ENCODE assay signal across 28 cellular contexts in genomic region chr1:238281418-238281817, GRCh38.
A peak's percentile ranks its signal among the peaks of the same experiment; 100 is the strongest.
DNase-seq lines count a peak whose midpoint lies in the region; ATAC-seq, FAIRE-seq and TF ChIP-seq lines count a peak whose summit lies in the region.
"Had no signal": no experiment of that assay in that cellular context is flagged by ENCODE, and none has a peak within 500 bp of the region (broad histone marks: within the 10 kb centered on the region; RNA-seq: fewer than 3 reads in every experiment).

No MANE protein-coding gene starts in this region.

- no peak for ATAC-seq in HG02798 (IDR thresholded peaks at IDR 0.05; ENCODE audit: poor library complexity, unreplicated experiment)
- ATAC-seq: activated CD8-positive, alpha-beta T cell treated with anti-CD3 and anti-CD28 coated beads for 36 hours; gastrocnemius medialis; left colon; natural killer cell treated with Interleukin-12 subunit alpha and Interleukin-12 subunit beta and Interleukin-15 and Interleukin-18, amount 100 ng/mL, for 72 hours; stimulated activated naive B cell treated with anti-CD40 and anti-IgM and Interleukin-4, amounts not matched to agents 10 μg/mL and 1 μg/mL and 100 μg/mL, for 72 hours had no signal

- H3K4me1 ChIP-seq in astrocyte (ENCODE audit: insufficient read depth, low read length), result no peaks in the 10 kb centered on the region
- H3K4me1 ChIP-seq: gastrocnemius medialis had no signal

- peak overlapping the region; percentile 22 for H3K27ac Mint-ChIP-seq in astrocyte (ENCODE audit: unreplicated experiment)
- H3K27ac Mint-ChIP-seq: activated CD8-positive, alpha-beta T cell treated with anti-CD3 and anti-CD28 coated beads for 36 hours; activated naive CD4-positive, alpha-beta T cell treated with anti-CD3 and anti-CD28 coated beads for 36 hours; activated T-helper 1 cell treated with anti-CD3 and anti-CD28 coated beads, Interleukin-12 subunit alpha, Interleukin-12 subunit beta, Interleukin-2, Interleukin-4 antibody, amounts not matched to agents 30 ng/mL and 10 ng/mL and 1 ng/mL, durations not matched to agents 14 hours and 24 hours and 36 hours; natural killer cell treated with Interleukin-12 subunit alpha and Interleukin-12 subunit beta and Interleukin-15 and Interleukin-18, amount 100 ng/mL, for 72 hours; stimulated activated naive B cell treated with anti-CD40 and anti-IgM and Interleukin-4, amounts not matched to agents 10 μg/mL and 1 μg/mL and 100 μg/mL, for 72 hours had no signal

- H3K27me3 Mint-ChIP-seq in astrocyte (ENCODE audit: low read depth, unreplicated experiment), result no peaks in the 10 kb centered on the region
- H3K27me3 Mint-ChIP-seq: activated CD8-positive, alpha-beta T cell treated with anti-CD3 and anti-CD28 coated beads for 36 hours; natural killer cell treated with Interleukin-12 subunit alpha and Interleukin-12 subunit beta and Interleukin-15 and Interleukin-18, amount 100 ng/mL, for 72 hours; stimulated activated naive B cell treated with anti-CD40 and anti-IgM and Interleukin-4, amounts not matched to agents 10 μg/mL and 1 μg/mL and 100 μg/mL, for 72 hours had no signal

- H3K9ac ChIP-seq in astrocyte (ENCODE audit: low read length), result no peak overlapping the region

- no peak overlapping the region for H3K27ac ChIP-seq in astrocyte (ENCODE audit: low read depth, low read length)
- H3K27ac ChIP-seq: gastrocnemius medialis, hepatocyte had no signal

- no peaks in the 10 kb centered on the region for H3K79me2 ChIP-seq in astrocyte (ENCODE audit: insufficient read depth, low read length)
- H3K79me2 ChIP-seq: hepatocyte had no signal

- DNase-seq in HTR-8/SVneo (ENCODE audit: insufficient read length, low spot score) (no peak), NOMO-1 treated with DMSO at 0.1 percent for 48 hours (lab: John Stamatoyannopoulos, UW; ENCODE audit: unreplicated experiment) (peak; percentile 47), astrocyte (ENCODE audit: low read depth) (peak; percentile 49), renal cortical epithelial cell (ENCODE audit: low read depth) (peak; percentile 21), middle frontal gyrus (ENCODE audit: extremely low spot score, low spot score) (no peak), GM20000 (ENCODE audit: low spot score) (no peak)
- DNase-seq: activated CD4-positive, alpha-beta T cell treated with anti-CD3 and anti-CD28 coated beads for 1 hour; activated CD8-positive, alpha-beta memory T cell treated with anti-CD3 and anti-CD28 coated beads, Interleukin-2, amount 50 U/mL, for 48 hours; activated CD8-positive, alpha-beta T cell treated with anti-CD3 and anti-CD28 coated beads for 36 hours; activated naive CD4-positive, alpha-beta T cell treated with anti-CD3 and anti-CD28 coated beads for 36 hours; C1 segment of cervical spinal cord; DMS79 treated with DMSO at 0.1 percent for 48 hours; gastrocnemius medialis; left colon; NCI-H1417; NCI-H2029; NCI-H345; stimulated activated naive B cell treated with anti-CD40 and anti-IgM and Interleukin-4, amounts not matched to agents 10 μg/mL and 1 μg/mL and 100 μg/mL, for 72 hours; substantia nigra; T-helper 2 cell; trophoblast cell had no signal

- FAIRE-seq in HTR-8/SVneo (lab: Jason Lieb, UNC) (peak; percentile 16), astrocyte (lab: Jason Lieb, UNC) (no peak)
- FAIRE-seq: bronchial epithelial cell, colon, endothelial cell of umbilical vein had no signal

- H3K4me1 Mint-ChIP-seq in astrocyte (ENCODE audit: low read depth, unreplicated experiment), result peaks cover 18% of the 10 kb centered on the region
- H3K4me1 Mint-ChIP-seq: stimulated activated naive B cell treated with anti-CD40 and anti-IgM and Interleukin-4, amounts not matched to agents 10 μg/mL and 1 μg/mL and 100 μg/mL, for 72 hours had no signal

- H4K20me1 ChIP-seq in astrocyte (ENCODE audit: insufficient read depth, low read length), result no peaks in the 10 kb centered on the region

- no peak overlapping the region for H3K4me3 Mint-ChIP-seq in astrocyte (ENCODE audit: unreplicated experiment)
- H3K4me3 Mint-ChIP-seq: activated CD8-positive, alpha-beta T cell treated with anti-CD3 and anti-CD28 coated beads for 36 hours; activated naive CD4-positive, alpha-beta T cell treated with anti-CD3 and anti-CD28 coated beads for 36 hours; activated T-helper 1 cell treated with anti-CD3 and anti-CD28 coated beads, Interleukin-12 subunit alpha, Interleukin-12 subunit beta, Interleukin-2, Interleukin-4 antibody, amounts not matched to agents 30 ng/mL and 10 ng/mL and 1 ng/mL, durations not matched to agents 14 hours and 24 hours and 36 hours; natural killer cell treated with Interleukin-12 subunit alpha and Interleukin-12 subunit beta and Interleukin-15 and Interleukin-18, amount 100 ng/mL, for 72 hours; stimulated activated naive B cell treated with anti-CD40 and anti-IgM and Interleukin-4, amounts not matched to agents 10 μg/mL and 1 μg/mL and 100 μg/mL, for 72 hours had no signal

- H3K4me2 ChIP-seq in astrocyte (ENCODE audit: low read length), result no peak overlapping the region
- H3K4me2 ChIP-seq: hepatocyte had no signal

- H3K9me3 ChIP-seq in astrocyte (ENCODE audit: insufficient read depth, low read depth, low read length), result no peaks in the 10 kb centered on the region
- H3K9me3 ChIP-seq: gastrocnemius medialis had no signal

- peaks cover 6% of the 10 kb centered on the region for H3K9me3 Mint-ChIP-seq in astrocyte (ENCODE audit: unreplicated experiment)
- H3K9me3 Mint-ChIP-seq: activated T-helper 1 cell treated with anti-CD3 and anti-CD28 coated beads, Interleukin-12 subunit alpha, Interleukin-12 subunit beta, Interleukin-2, Interleukin-4 antibody, amounts not matched to agents 30 ng/mL and 10 ng/mL and 1 ng/mL, durations not matched to agents 14 hours and 24 hours and 36 hours had no signal

- TF ChIP-seq CTCF in astrocyte (IDR thresholded peaks at IDR 0.05; ENCODE audit: insufficient read depth, low read depth, low read length) (no peak), GM20000 (IDR thresholded peaks at IDR 0.05; ENCODE audit: extremely low read depth, missing control alignments) (no peak)

- H3K4me3 ChIP-seq in astrocyte (ENCODE audit: insufficient read depth, low read depth, low read length), result no peak overlapping the region
- H3K4me3 ChIP-seq: gastrocnemius medialis, hepatocyte had no signal

- H3K36me3 ChIP-seq in astrocyte (ENCODE audit: insufficient read depth, low read length), result no peaks in the 10 kb centered on the region
- H3K36me3 ChIP-seq: gastrocnemius medialis had no signal

- peaks cover 2% of the 10 kb centered on the region for H3K36me3 Mint-ChIP-seq in astrocyte (ENCODE audit: low read depth, unreplicated experiment)
- H3K36me3 Mint-ChIP-seq: stimulated activated naive B cell treated with anti-CD40 and anti-IgM and Interleukin-4, amounts not matched to agents 10 μg/mL and 1 μg/mL and 100 μg/mL, for 72 hours had no signal

- no peak overlapping the region for H2AFZ ChIP-seq in astrocyte (ENCODE audit: low read depth, low read length)
- H2AFZ ChIP-seq: hepatocyte had no signal

- no peaks in the 10 kb centered on the region for H3K27me3 ChIP-seq in astrocyte (ENCODE audit: insufficient read depth, low read length)
- H3K27me3 ChIP-seq: gastrocnemius medialis, hepatocyte had no signal

Comparison
In these comparisons a context has a peak if more than half of its experiments do, and no peak if none do; other contexts are left out.
1. DNase-seq: peak in NOMO-1 treated with DMSO at 0.1 percent for 48 hours (single experiment), astrocyte (single experiment) and renal cortical epithelial cell (single experiment); none in HTR-8/SVneo (single experiment), middle frontal gyrus (single experiment) and GM20000 (single experiment).